ENCODE assay signal across 8 cellular contexts in genomic region chr2:84925336-84925723, GRCh38. TPM values are rescaled to one million over a fixed set of nuclear protein-coding genes. Genes with fewer than 3 reads are reported as not detected.
DNase-seq lines count a peak whose midpoint lies in the region; ATAC-seq, FAIRE-seq and TF ChIP-seq lines count a peak whose summit lies in the region.

No MANE protein-coding gene starts in this region.

- DNase-seq in MCF 10A (ENCODE audit: unreplicated experiment): peak; percentile 83
- peak; percentile 62 for DNase-seq in posterior vena cava (ENCODE audit: low spot score)
- DNase-seq in SHP77 treated with DMSO at 0.1 percent for 48 hours (lab: John Stamatoyannopoulos, UW): no peak
- no peak for DNase-seq in urothelium cell line (ENCODE audit: low spot score)

- no peak for TF ChIP-seq POLR2A in GM18505 (IDR thresholded peaks at IDR 0.05; ENCODE audit: borderline replicate concordance, extremely low read depth, insufficient read depth, insufficient read length)

- no peaks in the 10 kb centered on the region for H3K36me3 Mint-ChIP-seq in MCF 10A (ENCODE audit: insufficient read depth, unreplicated experiment)

- CTCF ChIA-PET in MCF 10A (lab: Yijun Ruan, JAX): interaction anchor here (0.6 to 2.5 kb wide), 57 partner anchors 9 to 1216 kb away, joined by 3 to 64 read pairs (median 6); partner anchors contain the start of genes SUCLG1, TMSB10 and TRABD2A

- no peaks in the 10 kb centered on the region for H3K27me3 Mint-ChIP-seq in MCF 10A (ENCODE audit: insufficient read depth, unreplicated experiment)

- ATAC-seq in GM18505 (IDR thresholded peaks at IDR 0.05; ENCODE audit: unreplicated experiment) (peak; percentile 1), HG03025 (IDR thresholded peaks at IDR 0.05; ENCODE audit: low FRiP score, unreplicated experiment) (peak; percentile 5), GM21737 (IDR thresholded peaks at IDR 0.05; ENCODE audit: unreplicated experiment) (no peak), HG02970 (IDR thresholded peaks at IDR 0.05; ENCODE audit: low FRiP score, unreplicated experiment) (no peak)

- H3K27ac Mint-ChIP-seq in MCF 10A (ENCODE audit: low read depth, unreplicated experiment): peak overlapping the region; percentile 28

- no peaks in the 10 kb centered on the region for H3K9me3 Mint-ChIP-seq in MCF 10A (ENCODE audit: unreplicated experiment)

- intact Hi-C loops in MCF 10A (cut with micrococcal nuclease) (loop anchor here (1.0 kb wide), 3 partner anchors 18 to 43 kb away; no protein-coding TSS in a partner anchor), posterior vena cava (cut with DNase I) (no loop called here)

- no peak for FAIRE-seq in urothelium cell line (lab: Jason Lieb, UNC)

- TF ChIP-seq CTCF in MCF 10A (IDR thresholded peaks at IDR 0.05; ENCODE audit: unreplicated experiment): no peak

- POLR2A ChIA-PET in MCF 10A (lab: Yijun Ruan, JAX): interaction anchor here (0.7 to 3.2 kb wide), 20 partner anchors 8 to 466 kb away, joined by 3 to 79 read pairs (median 6); partner anchors contain the start of genes KCMF1, SUCLG1, TMSB10 and TRABD2A

- H3K4me1 Mint-ChIP-seq in MCF 10A (ENCODE audit: insufficient read depth, unreplicated experiment): peaks cover 36% of the 10 kb centered on the region

- no TSS peak for BruUV-seq in MCF 10A (replicated peaks; lab: Mats Ljungman, UMichigan)

- H3K4me3 Mint-ChIP-seq in MCF 10A (ENCODE audit: unreplicated experiment): peak overlapping the region; percentile 71

RNA-seq across cellular contexts. Expression of gene TMSB10, which starts 19.9 kb away (rescaled TPM):
- 3,313 and 3,349 TPM in 2 replicates for total RNA-seq in MCF 10A (2022)
- 1,000 to 10,000 TPM; 1,249 to 1,274 TPM for total RNA-seq in posterior vena cava

RNA-seq across cellular contexts. Expression of gene TRABD2A, which starts 44.4 kb away (rescaled TPM):
- 17.3 and 20.0 TPM in 2 replicates for total RNA-seq in MCF 10A (2022)
- total RNA-seq in posterior vena cava: 1 to 10 TPM; 1.0 to 2.6 TPM

RNA-seq across cellular contexts. Expression of gene KCMF1, which starts 45.6 kb away (rescaled TPM):
- total RNA-seq in MCF 10A (2022) (169 and 170 TPM in 2 replicates), posterior vena cava (10 to 100 TPM; 56.9 to 73.4 TPM)

Comparison
In these comparisons a context has a peak if more than half of its experiments do, and no peak if none do; other contexts are left out.
1. ATAC-seq: peak in GM18505 (single experiment) and HG03025 (single experiment); none in GM21737 (single experiment) and HG02970 (single experiment).
2. DNase-seq: peak in MCF 10A (single experiment) and posterior vena cava (single experiment); none in SHP77 treated with DMSO at 0.1 percent for 48 hours (single experiment) and urothelium cell line (single experiment).